1 cellular context compared by ENCODE assay signal in genomic region chr3:150546226-150547044, GRCh38.
A peak's percentile ranks its signal among the peaks of the same experiment; 100 is the strongest.
TF ChIP-seq lines count a peak whose summit lies in the region.

Gene EIF2A, plus strand, starts transcription at chr3:150546787. Its CDS starts 16 bp downstream, at chr3:150546803.
Gene SERP1, minus strand, starts transcription at chr3:150546496. Its CDS starts 361 bp downstream, at chr3:150546135.

TF ChIP-seq in K562, 482 proteins besides CTCF, POLR2A, EP300 and RAD21 (continued from another document and continues in another):
- peak; percentile 73; the same call in 1 of the 2 replicates for TF ChIP-seq CREB3 (tag; conservative IDR thresholded peaks at IDR 0.05; ENCODE audit: low read depth)
- TF ChIP-seq, protein P1, sequence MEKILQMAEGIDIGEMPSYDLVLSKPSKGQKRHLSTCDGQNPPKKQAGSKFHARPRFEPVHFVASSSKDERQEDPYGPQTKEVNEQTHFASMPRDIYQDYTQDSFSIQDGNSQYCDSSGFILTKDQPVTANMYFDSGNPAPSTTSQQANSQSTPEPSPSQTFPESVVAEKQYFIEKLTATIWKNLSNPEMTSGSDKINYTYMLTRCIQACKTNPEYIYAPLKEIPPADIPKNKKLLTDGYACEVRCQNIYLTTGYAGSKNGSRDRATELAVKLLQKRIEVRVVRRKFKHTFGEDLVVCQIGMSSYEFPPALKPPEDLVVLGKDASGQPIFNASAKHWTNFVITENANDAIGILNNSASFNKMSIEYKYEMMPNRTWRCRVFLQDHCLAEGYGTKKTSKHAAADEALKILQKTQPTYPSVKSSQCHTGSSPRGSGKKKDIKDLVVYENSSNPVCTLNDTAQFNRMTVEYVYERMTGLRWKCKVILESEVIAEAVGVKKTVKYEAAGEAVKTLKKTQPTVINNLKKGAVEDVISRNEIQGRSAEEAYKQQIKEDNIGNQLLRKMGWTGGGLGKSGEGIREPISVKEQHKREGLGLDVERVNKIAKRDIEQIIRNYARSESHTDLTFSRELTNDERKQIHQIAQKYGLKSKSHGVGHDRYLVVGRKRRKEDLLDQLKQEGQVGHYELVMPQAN (IDR thresholded peaks at IDR 0.05; ENCODE audit: borderline replicate concordance) = peak; percentile 98
- peak; percentile 75 for TF ChIP-seq JUND (IDR thresholded peaks at IDR 0.05; ENCODE audit: borderline replicate concordance, low read depth, low read length)
- peak; percentile 69; the same call in 2 of the 3 replicates for TF ChIP-seq JUND (tag; IDR thresholded peaks at IDR 0.05; ENCODE audit: borderline replicate concordance, low read depth, low read length)
- no peak for TF ChIP-seq GATA2 (CRISPR knock-in tag; IDR thresholded peaks at IDR 0.05)
- peak; percentile 87 for TF ChIP-seq CBX1 (IDR thresholded peaks at IDR 0.05; ENCODE audit: low read depth)
- peak; percentile 20; the same call in 1 of the 2 replicates for TF ChIP-seq ILF3 (IDR thresholded peaks at IDR 0.05; ENCODE audit: borderline replicate concordance)
- peak; percentile 93 for TF ChIP-seq KDM5B (IDR thresholded peaks at IDR 0.05; ENCODE audit: insufficient replicate concordance, low read depth, low read length)
- no peak for TF ChIP-seq COPS2 (conservative IDR thresholded peaks at IDR 0.05)
- TF ChIP-seq ZNF140 (CRISPR knock-in tag; IDR thresholded peaks at IDR 0.05) = no peak
- peak; percentile 16; the same call in 1 of the 2 replicates for TF ChIP-seq TARDBP (IDR thresholded peaks at IDR 0.05)
- TF ChIP-seq ETV1 (tag; conservative IDR thresholded peaks at IDR 0.05; ENCODE audit: low read depth) = peak; percentile 85
- TF ChIP-seq FOXP1 (CRISPR knock-in tag; IDR thresholded peaks at IDR 0.05) = peak; percentile 91; the same call in 1 of the 2 replicates
- TF ChIP-seq THAP12 (CRISPR knock-in tag; IDR thresholded peaks at IDR 0.05) = peak; percentile 89
- TF ChIP-seq MXI1 (IDR thresholded peaks at IDR 0.05; ENCODE audit: low read depth, low read length) = peak; percentile 91
- TF ChIP-seq HNRNPUL1 (IDR thresholded peaks at IDR 0.05; ENCODE audit: low read length) = no peak
- 0 out of 2 replicates have a peak, but pooled peaks have one; percentile 53 for TF ChIP-seq ZNF57 (CRISPR knock-in tag; IDR thresholded peaks at IDR 0.05)
- TF ChIP-seq KHSRP (IDR thresholded peaks at IDR 0.05) = peak; percentile 91
- peak in 1 of 2 experiments; percentile 89; a peak in 2 of 4 replicates for TF ChIP-seq CSDE1 (IDR thresholded peaks at IDR 0.05)
- no peak for TF ChIP-seq U2AF2 (optimal IDR thresholded peaks at IDR 0.05; ENCODE audit: low read depth, low read length)
- no peak for TF ChIP-seq PATZ1 (CRISPR knock-in tag; IDR thresholded peaks at IDR 0.05; ENCODE audit: borderline replicate concordance)
- TF ChIP-seq, protein P2, sequence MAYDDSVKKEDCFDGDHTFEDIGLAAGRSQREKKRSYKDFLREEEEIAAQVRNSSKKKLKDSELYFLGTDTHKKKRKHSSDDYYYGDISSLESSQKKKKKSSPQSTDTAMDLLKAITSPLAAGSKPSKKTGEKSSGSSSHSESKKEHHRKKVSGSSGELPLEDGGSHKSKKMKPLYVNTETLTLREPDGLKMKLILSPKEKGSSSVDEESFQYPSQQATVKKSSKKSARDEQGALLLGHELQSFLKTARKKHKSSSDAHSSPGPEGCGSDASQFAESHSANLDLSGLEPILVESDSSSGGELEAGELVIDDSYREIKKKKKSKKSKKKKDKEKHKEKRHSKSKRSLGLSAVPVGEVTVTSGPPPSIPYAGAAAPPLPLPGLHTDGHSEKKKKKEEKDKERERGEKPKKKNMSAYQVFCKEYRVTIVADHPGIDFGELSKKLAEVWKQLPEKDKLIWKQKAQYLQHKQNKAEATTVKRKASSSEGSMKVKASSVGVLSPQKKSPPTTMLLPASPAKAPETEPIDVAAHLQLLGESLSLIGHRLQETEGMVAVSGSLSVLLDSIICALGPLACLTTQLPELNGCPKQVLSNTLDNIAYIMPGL (CRISPR knock-in tag; IDR thresholded peaks at IDR 0.05) = peak; percentile 93
- TF ChIP-seq ELK1 (CRISPR knock-in tag; IDR thresholded peaks at IDR 0.05) = no peak
- TF ChIP-seq NCOA1 (IDR thresholded peaks at IDR 0.05; ENCODE audit: low read depth) = no peak
- TF ChIP-seq PHB2 (IDR thresholded peaks at IDR 0.05; ENCODE audit: low read depth) = no peak
- peak; percentile 7; the same call in 1 of the 2 replicates for TF ChIP-seq TGIF2 (CRISPR knock-in tag; IDR thresholded peaks at IDR 0.05)
- no peak for TF ChIP-seq MAFF (IDR thresholded peaks at IDR 0.05; ENCODE audit: low read length)
- TF ChIP-seq BDP1 (IDR thresholded peaks at IDR 0.05; ENCODE audit: insufficient read depth, insufficient read length) = no peak
- TF ChIP-seq HNRNPL (IDR thresholded peaks at IDR 0.05; ENCODE audit: low read depth, low read length) = no peak
- no peak for TF ChIP-seq FOS (IDR thresholded peaks at IDR 0.05; ENCODE audit: extremely low read depth, insufficient read length)
- peak; percentile 53; the same call in 1 of the 2 replicates for TF ChIP-seq NFATC3 (IDR thresholded peaks at IDR 0.05)
- peak; percentile 93 for TF ChIP-seq SIN3B (IDR thresholded peaks at IDR 0.05; ENCODE audit: low read depth)
- TF ChIP-seq, protein P3, sequence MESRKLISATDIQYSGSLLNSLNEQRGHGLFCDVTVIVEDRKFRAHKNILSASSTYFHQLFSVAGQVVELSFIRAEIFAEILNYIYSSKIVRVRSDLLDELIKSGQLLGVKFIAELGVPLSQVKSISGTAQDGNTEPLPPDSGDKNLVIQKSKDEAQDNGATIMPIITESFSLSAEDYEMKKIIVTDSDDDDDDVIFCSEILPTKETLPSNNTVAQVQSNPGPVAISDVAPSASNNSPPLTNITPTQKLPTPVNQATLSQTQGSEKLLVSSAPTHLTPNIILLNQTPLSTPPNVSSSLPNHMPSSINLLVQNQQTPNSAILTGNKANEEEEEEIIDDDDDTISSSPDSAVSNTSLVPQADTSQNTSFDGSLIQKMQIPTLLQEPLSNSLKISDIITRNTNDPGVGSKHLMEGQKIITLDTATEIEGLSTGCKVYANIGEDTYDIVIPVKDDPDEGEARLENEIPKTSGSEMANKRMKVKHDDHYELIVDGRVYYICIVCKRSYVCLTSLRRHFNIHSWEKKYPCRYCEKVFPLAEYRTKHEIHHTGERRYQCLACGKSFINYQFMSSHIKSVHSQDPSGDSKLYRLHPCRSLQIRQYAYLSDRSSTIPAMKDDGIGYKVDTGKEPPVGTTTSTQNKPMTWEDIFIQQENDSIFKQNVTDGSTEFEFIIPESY (CRISPR knock-in tag; IDR thresholded peaks at IDR 0.05) = peak; percentile 31; the same call in 1 of the 2 replicates
- TF ChIP-seq, protein P4, sequence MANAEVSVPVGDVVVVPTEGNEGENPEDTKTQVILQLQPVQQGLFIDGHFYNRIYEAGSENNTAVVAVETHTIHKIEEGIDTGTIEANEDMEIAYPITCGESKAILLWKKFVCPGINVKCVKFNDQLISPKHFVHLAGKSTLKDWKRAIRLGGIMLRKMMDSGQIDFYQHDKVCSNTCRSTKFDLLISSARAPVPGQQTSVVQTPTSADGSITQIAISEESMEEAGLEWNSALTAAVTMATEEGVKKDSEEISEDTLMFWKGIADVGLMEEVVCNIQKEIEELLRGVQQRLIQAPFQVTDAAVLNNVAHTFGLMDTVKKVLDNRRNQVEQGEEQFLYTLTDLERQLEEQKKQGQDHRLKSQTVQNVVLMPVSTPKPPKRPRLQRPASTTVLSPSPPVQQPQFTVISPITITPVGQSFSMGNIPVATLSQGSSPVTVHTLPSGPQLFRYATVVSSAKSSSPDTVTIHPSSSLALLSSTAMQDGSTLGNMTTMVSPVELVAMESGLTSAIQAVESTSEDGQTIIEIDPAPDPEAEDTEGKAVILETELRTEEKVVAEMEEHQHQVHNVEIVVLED (CRISPR knock-in tag; IDR thresholded peaks at IDR 0.05) = peak; percentile 88
- 0 out of 4 replicates have a peak, but pooled peaks of 1 of the 2 experiments have one; percentile 50 for TF ChIP-seq ZMIZ1 (IDR thresholded peaks at IDR 0.05; ENCODE audit: low read depth in 2 of 2, low read length in 2 of 2)
- no peak for TF ChIP-seq BCOR (IDR thresholded peaks at IDR 0.05)
- 0 out of 2 replicates have a peak, but pooled peaks have one; percentile 81 for TF ChIP-seq CAMTA2 (CRISPR knock-in tag; conservative IDR thresholded peaks at IDR 0.05)
- no peak for TF ChIP-seq MYBL2 (IDR thresholded peaks at IDR 0.05; ENCODE audit: low read depth)
- TF ChIP-seq MYBL2 (CRISPR knock-in tag; IDR thresholded peaks at IDR 0.05; ENCODE audit: borderline replicate concordance) = no peak
- peak; percentile 97 for TF ChIP-seq ELF1 (tag; IDR thresholded peaks at IDR 0.05)
- TF ChIP-seq PHB (CRISPR knock-in tag; IDR thresholded peaks at IDR 0.05) = peak; percentile 18; the same call in 1 of the 2 replicates
